Comparison of ENCODE assay signal across 27 cellular contexts in genomic region chr9:104099630-104100029, GRCh38.
"Had no signal": no experiment of that assay in that cellular context is flagged by ENCODE, and none has a peak within 500 bp of the region (broad histone marks: within the 10 kb centered on the region; RNA-seq: fewer than 3 reads in every experiment).

No MANE protein-coding gene starts in this region.

- H3K27me3 ChIP-seq: stomach, suprapubic skin, testis, thyroid gland, tibial artery, tibial nerve, transverse colon, upper lobe of left lung, upper lobe of right lung, uterus, vagina had no signal

- H3K27ac ChIP-seq: stomach, suprapubic skin, testis, thoracic aorta, thyroid gland, tibial artery, tibial nerve, transverse colon, upper lobe of left lung, upper lobe of right lung, uterus, vagina had no signal

- H3K9me3 ChIP-seq: stomach, suprapubic skin, testis, thoracic aorta, thyroid gland, tibial artery, tibial nerve, transverse colon, upper lobe of left lung, upper lobe of right lung, uterus, vagina had no signal

- DNase-seq: stimulated activated CD4-positive, alpha-beta T cell treated with anti-CD3 and anti-CD28 coated beads, Interleukin-2, amount 100 ng/mL, for 48 hours; stimulated activated CD4-positive, alpha-beta T cell treated with anti-CD3 and anti-CD28 coated beads, Interleukin-4, amount 100 ng/mL, for 1 hour; stimulated activated CD4-positive, alpha-beta T cell treated with anti-CD3 and anti-CD28 coated beads, Interleukin-4, amount 100 ng/mL, for 24 hours; stimulated activated CD4-positive, alpha-beta T cell treated with anti-CD3 and anti-CD28 coated beads, Interleukin-4, amount 100 ng/mL, for 4 hours; stimulated activated CD8-positive, alpha-beta memory T cell treated with anti-CD3 and anti-CD28 coated beads, Interleukin-4, amount 100 ng/mL, for 48 hours; stimulated activated naive B cell treated with anti-CD40 and anti-IgM and Interleukin-4, amounts not matched to agents 10 μg/mL and 1 μg/mL and 100 μg/mL, for 72 hours; stimulated activated naive CD4-positive, alpha-beta T cell; stimulated activated naive CD4-positive, alpha-beta T cell treated with Interleukin-2 at 50 U/mL for 16 hours; stimulated activated naive CD8-positive, alpha-beta T cell treated with anti-CD3 and anti-CD28 coated beads, Interleukin-15, amount 100 ng/mL, for 72 hours; stimulated activated naive CD8-positive, alpha-beta T cell treated with anti-CD3 and anti-CD28 coated beads, Interleukin-15, Interleukin-2, amounts not matched to agents 100 U/mL and 50 U/mL, for 24 hours; stomach; substantia nigra; testis; thyroid gland; tibial artery; transverse colon; trophoblast cell; upper lobe of left lung; upper lobe of right lung; uterus had no signal

- ATAC-seq: stimulated activated effector memory CD8-positive, alpha-beta T cell treated with anti-CD3 and anti-CD28 coated beads, Interleukin-12 subunit alpha, Interleukin-12 subunit beta, amount 100 ng/mL, for 72 hours; stimulated activated memory B cell treated with anti-CD40 and anti-IgM and Interleukin-4, amounts not matched to agents 10 μg/mL and 1 μg/mL and 100 μg/mL, for 72 hours; stimulated activated naive B cell treated with anti-CD40 and anti-IgM and Interleukin-4, amounts not matched to agents 10 μg/mL and 1 μg/mL and 100 μg/mL, for 72 hours; stimulated activated naive CD8-positive, alpha-beta T cell treated with anti-CD3 and anti-CD28 coated beads, Interleukin-15, amount 100 ng/mL, for 72 hours; stimulated activated naive CD8-positive, alpha-beta T cell treated with anti-CD3 and anti-CD28 coated beads, Interleukin-15, Interleukin-2, amounts not matched to agents 100 U/mL and 50 U/mL, for 24 hours; upper lobe of right lung had no signal

- H3K4me1 ChIP-seq: uterus had no signal

- H3K4me3 ChIP-seq: stomach, suprapubic skin, testis, thoracic aorta, thyroid gland, tibial artery, tibial nerve, transverse colon, upper lobe of left lung, upper lobe of right lung, uterus, vagina had no signal

- FAIRE-seq: urothelium cell line had no signal

- H3K36me3 ChIP-seq: uterus had no signal
